23 cellular contexts compared by ENCODE assay signal in the genomic region with DNA sequence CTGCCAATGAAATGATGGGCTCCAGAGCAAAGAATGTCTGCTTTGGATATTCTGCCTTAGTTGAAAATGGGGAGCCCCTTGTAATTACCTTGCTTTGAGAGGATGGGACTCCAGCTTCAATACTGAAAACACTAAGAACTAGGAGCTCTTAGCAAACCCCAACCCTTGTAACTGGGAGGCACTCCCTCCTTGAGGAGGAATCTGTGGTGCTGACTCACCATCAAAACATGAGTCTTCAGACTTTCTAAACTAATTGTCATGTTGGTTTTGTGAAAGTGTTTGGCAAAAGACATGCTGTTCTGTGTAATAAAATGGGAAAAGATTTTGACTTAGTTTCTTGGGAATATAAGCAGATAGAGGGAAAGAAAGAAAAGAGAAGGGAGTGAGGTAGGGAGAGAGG.
DNase-seq lines count a peak whose midpoint lies in the region; ATAC-seq and TF ChIP-seq lines count a peak whose summit lies in the region.
"Had no signal": no experiment of that assay in that cellular context is flagged by ENCODE, and none has a peak within 500 bp of the region (broad histone marks: within the 10 kb centered on the region; RNA-seq: fewer than 3 reads in every experiment).

No MANE protein-coding gene starts in this region.

- H3K4me3 Mint-ChIP-seq in T-helper 2 cell treated with Interferon-gamma antibody and Interleukin-4, amounts not matched to agents 5 μg/mL and 100 μg/mL, for 36 hours = no peak overlapping the region
- H3K4me3 Mint-ChIP-seq: activated CD8-positive, alpha-beta T cell treated with anti-CD3 and anti-CD28 coated beads, Interleukin-2, amount 10 ng/mL, durations not matched to agents 7 days and 5 days; activated naive CD4-positive, alpha-beta T cell treated with anti-CD3 and anti-CD28 coated beads for 36 hours; activated T-cell treated with anti-CD3 and anti-CD28 coated beads, Interleukin-2, amount 50 U/mL, for 24 hours; naive thymus-derived CD4-positive, alpha-beta T cell; stimulated activated memory B cell treated with anti-CD40 and anti-IgM and Interleukin-4, amounts not matched to agents 10 μg/mL and 1 μg/mL and 100 μg/mL, for 72 hours had no signal

- TF ChIP-seq CTCF in RWPE2 (IDR thresholded peaks at IDR 0.05; ENCODE audit: poor library complexity, severe bottlenecking) = no peak
- TF ChIP-seq CTCF in fibroblast of pulmonary artery (IDR thresholded peaks at IDR 0.05; ENCODE audit: low read length, missing control alignments) = no peak
- TF ChIP-seq CTCF in lower lobe of right lung (IDR thresholded peaks at IDR 0.05) = no peak

- intact Hi-C loops in lower lobe of right lung (cut with DNase I) = no loop called here

- H3K36me3 ChIP-seq in RWPE2 (ENCODE audit: low read depth) (no peaks in the 10 kb centered on the region), lower lobe of right lung (no peaks in the 10 kb centered on the region)
- H3K36me3 ChIP-seq: BLaER1 treated with 17β-estradiol and CSF1 and Interleukin-3, amounts not matched to agents 10 nM and 100 nM; heart left ventricle had no signal

- no peaks in the 10 kb centered on the region for H3K27me3 Mint-ChIP-seq in T-helper 2 cell treated with Interferon-gamma antibody and Interleukin-4, amounts not matched to agents 5 μg/mL and 100 μg/mL, for 36 hours (ENCODE audit: low read depth)
- H3K27me3 Mint-ChIP-seq: activated T-cell treated with anti-CD3 and anti-CD28 coated beads, Interleukin-2, amount 50 U/mL, for 24 hours; naive thymus-derived CD4-positive, alpha-beta T cell; stimulated activated memory B cell treated with anti-CD40 and anti-IgM and Interleukin-4, amounts not matched to agents 10 μg/mL and 1 μg/mL and 100 μg/mL, for 72 hours had no signal

- no peaks in the 10 kb centered on the region for H3K4me1 Mint-ChIP-seq in T-helper 2 cell treated with Interferon-gamma antibody and Interleukin-4, amounts not matched to agents 5 μg/mL and 100 μg/mL, for 36 hours (ENCODE audit: low read depth)
- H3K4me1 Mint-ChIP-seq: naive thymus-derived CD4-positive, alpha-beta T cell; stimulated activated memory B cell treated with anti-CD40 and anti-IgM and Interleukin-4, amounts not matched to agents 10 μg/mL and 1 μg/mL and 100 μg/mL, for 72 hours had no signal

- DNase-seq in Daoy (ENCODE audit: low read depth) (peak; percentile 48), RWPE2 (ENCODE audit: low spot score) (no peak), fibroblast of pulmonary artery (ENCODE audit: low read depth) (peak; percentile 29), lower lobe of right lung (no peak), GM19240 (ENCODE audit: insufficient read length, low spot score) (no peak), globus pallidus (ENCODE audit: low spot score) (no peak), NCI-H774 (lab: John Stamatoyannopoulos, UW) (no peak)
- no peak for DNase-seq in T-helper 2 cell treated with Interferon-gamma antibody and Interleukin-4, amounts not matched to agents 5 μg/mL and 100 μg/mL, for 36 hours (ENCODE audit: low spot score)
- DNase-seq: ACHN; activated CD8-positive, alpha-beta T cell treated with anti-CD3 and anti-CD28 coated beads, Interleukin-2, amount 10 ng/mL, durations not matched to agents 7 days and 5 days; activated naive CD4-positive, alpha-beta T cell treated with anti-CD3 and anti-CD28 coated beads for 36 hours; activated T-cell treated with anti-CD3 and anti-CD28 coated beads, Interleukin-2, amount 50 U/mL, for 24 hours; effector memory CD4-positive, alpha-beta T cell; GDM1; GM23248; heart left ventricle; naive thymus-derived CD4-positive, alpha-beta T cell; NCI-H1417 treated with DMSO at 0.1 percent for 48 hours; NCI-H2107; NCI-H510A treated with DMSO at 0.1 percent for 48 hours had no signal

- H3K9me3 ChIP-seq in RWPE2 (ENCODE audit: severe bottlenecking) (no peaks in the 10 kb centered on the region), lower lobe of right lung (no peaks in the 10 kb centered on the region)
- H3K9me3 ChIP-seq: BLaER1 treated with 17β-estradiol and CSF1 and Interleukin-3, amounts not matched to agents 10 nM and 100 nM had no signal

- H3K27me3 ChIP-seq in RWPE2 (ENCODE audit: insufficient read depth, poor library complexity, severe bottlenecking) (peaks cover 6% of the 10 kb centered on the region), lower lobe of right lung (ENCODE audit: low read depth) (no peaks in the 10 kb centered on the region)
- H3K27me3 ChIP-seq: BLaER1 treated with 17β-estradiol and CSF1 and Interleukin-3, amounts not matched to agents 10 nM and 100 nM; heart left ventricle had no signal

- ATAC-seq in RWPE2 (ENCODE audit: low read depth) (peak; percentile 52; the same call in 2 of the 3 replicates), lower lobe of right lung (peak; percentile 61 to 77)
- ATAC-seq: activated CD4-positive, CD25-positive, alpha-beta regulatory T cell treated with anti-CD3 and anti-CD28 coated beads, Interleukin-2, amount 50 U/mL, for 24 hours; activated CD8-positive, alpha-beta T cell treated with anti-CD3 and anti-CD28 coated beads, Interleukin-2, amount 10 ng/mL, durations not matched to agents 7 days and 5 days; heart left ventricle; naive thymus-derived CD4-positive, alpha-beta T cell; stimulated activated memory B cell treated with anti-CD40 and anti-IgM and Interleukin-4, amounts not matched to agents 10 μg/mL and 1 μg/mL and 100 μg/mL, for 72 hours had no signal

- no peaks in the 10 kb centered on the region for H3K36me3 Mint-ChIP-seq in T-helper 2 cell treated with Interferon-gamma antibody and Interleukin-4, amounts not matched to agents 5 μg/mL and 100 μg/mL, for 36 hours (ENCODE audit: low read depth)
- H3K36me3 Mint-ChIP-seq: naive thymus-derived CD4-positive, alpha-beta T cell; stimulated activated memory B cell treated with anti-CD40 and anti-IgM and Interleukin-4, amounts not matched to agents 10 μg/mL and 1 μg/mL and 100 μg/mL, for 72 hours had no signal

- H3K4me3 ChIP-seq in RWPE2 (ENCODE audit: severe bottlenecking) = no peak overlapping the region
- H3K4me3 ChIP-seq in fibroblast of pulmonary artery (replicated peaks; ENCODE audit: low read depth, low read length) = no peak overlapping the region
- H3K4me3 ChIP-seq in lower lobe of right lung = no peak overlapping the region
- H3K4me3 ChIP-seq: BLaER1 treated with 17β-estradiol and CSF1 and Interleukin-3, amounts not matched to agents 10 nM and 100 nM; GM23248; heart left ventricle had no signal

- H3K27ac ChIP-seq in RWPE2 (ENCODE audit: poor library complexity, severe bottlenecking) = no peak overlapping the region
- H3K27ac ChIP-seq in lower lobe of right lung = no peak overlapping the region
- H3K27ac ChIP-seq: BLaER1 treated with 17β-estradiol and CSF1 and Interleukin-3, amounts not matched to agents 10 nM and 100 nM; GM23248; heart left ventricle had no signal

- H3K27ac Mint-ChIP-seq in T-helper 2 cell treated with Interferon-gamma antibody and Interleukin-4, amounts not matched to agents 5 μg/mL and 100 μg/mL, for 36 hours = no peak overlapping the region
- H3K27ac Mint-ChIP-seq: activated CD8-positive, alpha-beta T cell treated with anti-CD3 and anti-CD28 coated beads, Interleukin-2, amount 10 ng/mL, durations not matched to agents 7 days and 5 days; activated naive CD4-positive, alpha-beta T cell treated with anti-CD3 and anti-CD28 coated beads for 36 hours; activated T-cell treated with anti-CD3 and anti-CD28 coated beads, Interleukin-2, amount 50 U/mL, for 24 hours; naive thymus-derived CD4-positive, alpha-beta T cell; stimulated activated memory B cell treated with anti-CD40 and anti-IgM and Interleukin-4, amounts not matched to agents 10 μg/mL and 1 μg/mL and 100 μg/mL, for 72 hours had no signal

- H3K4me1 ChIP-seq in RWPE2 (ENCODE audit: insufficient read depth, poor library complexity, severe bottlenecking) (no peaks in the 10 kb centered on the region), lower lobe of right lung (no peaks in the 10 kb centered on the region)
- H3K4me1 ChIP-seq: BLaER1 treated with 17β-estradiol and CSF1 and Interleukin-3, amounts not matched to agents 10 nM and 100 nM; heart left ventricle had no signal

- peaks cover 47% of the 10 kb centered on the region for H3K9me3 Mint-ChIP-seq in T-helper 2 cell treated with Interferon-gamma antibody and Interleukin-4, amounts not matched to agents 5 μg/mL and 100 μg/mL, for 36 hours

Comparison
In these comparisons a context has a peak if more than half of its experiments do, and no peak if none do; other contexts are left out.
1. DNase-seq: peak in Daoy (single experiment) and fibroblast of pulmonary artery (single experiment); none in RWPE2 (single experiment), lower lobe of right lung (single experiment), T-helper 2 cell treated with Interferon-gamma antibody and Interleukin-4, amounts not matched to agents 5 μg/mL and 100 μg/mL, for 36 hours (single experiment), GM19240 (single experiment), globus pallidus (single experiment) and NCI-H774 (single experiment).